Comparison of ENCODE assay signal across 9 cellular contexts in genomic region chr7:114554781-114555537, GRCh38.
DNase-seq lines count a peak whose midpoint lies in the region; ATAC-seq and TF ChIP-seq lines count a peak whose summit lies in the region.
"Had no signal": no experiment of that assay in that cellular context is flagged by ENCODE, and none has a peak within 500 bp of the region (broad histone marks: within the 10 kb centered on the region; RNA-seq: fewer than 3 reads in every experiment).

No MANE protein-coding gene starts in this region.

- in situ Hi-C loops in Caki2 (cut with HindIII; ENCODE audit: low pct_unique_long_range_greater_than_20kb, low sequenced_read_pairs) = no loop called here

- DNase-seq in Caki2 (ENCODE audit: low read depth) = peak; percentile 41
- no peak for DNase-seq in adipocyte (ENCODE audit: low read depth)
- DNase-seq in hepatocyte (ENCODE audit: low spot score) = no peak
- DNase-seq in NCI-H526 (lab: John Stamatoyannopoulos, UW) = no peak
- DNase-seq in BE2C = no peak
- no peak for DNase-seq in UCSD-AML1 (lab: John Stamatoyannopoulos, UW; ENCODE audit: unreplicated experiment)
- DNase-seq: stimulated activated CD8-positive, alpha-beta memory T cell treated with anti-CD3 and anti-CD28 coated beads, Interleukin-4, amount 100 ng/mL, for 48 hours had no signal

- 83% methylated on average over 6 of the region's 6 CpGs for WGBS in hepatocyte (ENCODE audit: low lambda C conversion rate, missing lambda C conversion rate)

- H3K79me2 ChIP-seq in hepatocyte = no peaks in the 10 kb centered on the region

- peaks cover 8% of the 10 kb centered on the region for H3K4me1 ChIP-seq in adipocyte (ENCODE audit: control insufficient read depth, insufficient read depth, low read length)
- H3K4me1 ChIP-seq in hepatocyte (ENCODE audit: insufficient read depth) = no peaks in the 10 kb centered on the region
- no peaks in the 10 kb centered on the region for H3K4me1 ChIP-seq in BE2C

- H2AFZ ChIP-seq in hepatocyte = no peak overlapping the region

- H3K27me3 ChIP-seq in adipocyte (replicated peaks; ENCODE audit: control insufficient read depth, insufficient read depth, low read length) (no peaks in the 10 kb centered on the region), hepatocyte (no peaks in the 10 kb centered on the region), BE2C (no peaks in the 10 kb centered on the region)

- H4K20me1 ChIP-seq in hepatocyte (ENCODE audit: insufficient read depth, poor library complexity, severe bottlenecking) = no peaks in the 10 kb centered on the region

- H3K4me3 ChIP-seq in adipocyte (ENCODE audit: low read length) = peak overlapping the region; percentile 38
- no peak overlapping the region for H3K4me3 ChIP-seq in hepatocyte
- no peak overlapping the region for H3K4me3 ChIP-seq in BE2C (ENCODE audit: low read depth, low read length)

- no peak overlapping the region for H3K4me2 ChIP-seq in hepatocyte

- TF ChIP-seq CTCF in hepatocyte (IDR thresholded peaks at IDR 0.05; ENCODE audit: poor library complexity) (no peak), BE2C (IDR thresholded peaks at IDR 0.05; ENCODE audit: low read depth, low read length) (no peak)

- H3K9me3 ChIP-seq in adipocyte (ENCODE audit: control insufficient read depth, low read length) = no peaks in the 10 kb centered on the region
- no peaks in the 10 kb centered on the region for H3K9me3 ChIP-seq in hepatocyte (ENCODE audit: low read depth)
- no peaks in the 10 kb centered on the region for H3K9me3 ChIP-seq in BE2C

- H3K36me3 ChIP-seq in adipocyte (ENCODE audit: control insufficient read depth, insufficient read depth, low read length, severe bottlenecking) = no peaks in the 10 kb centered on the region
- no peaks in the 10 kb centered on the region for H3K36me3 ChIP-seq in hepatocyte (replicated peaks; ENCODE audit: insufficient read depth, low read depth)
- H3K36me3 ChIP-seq in BE2C = no peaks in the 10 kb centered on the region

- no peak overlapping the region for H3K9ac ChIP-seq in adipocyte (ENCODE audit: low read length)

- ATAC-seq in GM19467 (IDR thresholded peaks at IDR 0.05; ENCODE audit: unreplicated experiment) (peak; percentile 61), HG03520 (IDR thresholded peaks at IDR 0.05; ENCODE audit: unreplicated experiment) (peak; percentile 96)

- no peak overlapping the region for H3K27ac ChIP-seq in hepatocyte

- H3K9me2 ChIP-seq in hepatocyte (replicated peaks; ENCODE audit: insufficient read depth) = no peaks in the 10 kb centered on the region
